Comparison of ENCODE assay signal across 8 cellular contexts in genomic region chr1:235866913-235867850, GRCh38. TPM values are rescaled to one million over a fixed set of nuclear protein-coding genes. Genes with fewer than 3 reads are reported as not detected.
DNase-seq lines count a peak whose midpoint lies in the region; ATAC-seq and TF ChIP-seq lines count a peak whose summit lies in the region.

No MANE protein-coding gene starts in this region.

- BruUV-seq in IMR-90 (replicated peaks; lab: Mats Ljungman, UMichigan): no TSS peak
- BruUV-seq in OCI-LY7 (replicated peaks; lab: Mats Ljungman, UMichigan): TSS peak; percentile 93

- H2BK20ac ChIP-seq in IMR-90 (ENCODE audit: low read depth, low read length): no peak overlapping the region

- peak overlapping the region; percentile 92 for H4K5ac ChIP-seq in IMR-90 (ENCODE audit: low read depth, low read length)

- H3K36me3 ChIP-seq in IMR-90 (ENCODE audit: control insufficient read depth, insufficient read depth, low read length) (no peaks in the 10 kb centered on the region), OCI-LY7 (ENCODE audit: insufficient read depth, low read length) (no peaks in the 10 kb centered on the region)

- H3K27me3 ChIP-seq in IMR-90 (ENCODE audit: control insufficient read depth, insufficient read depth, low read length): no peaks in the 10 kb centered on the region

- TF ChIP-seq CTCF in IMR-90 (conservative IDR thresholded peaks at IDR 0.05; ENCODE audit: low read depth, low read length): no peak
- no peak for TF ChIP-seq CTCF in OCI-LY7 (conservative IDR thresholded peaks at IDR 0.05; ENCODE audit: low read length)

- H2BK15ac ChIP-seq in IMR-90 (ENCODE audit: low read depth, low read length): peak overlapping the region; percentile 68; the same call in 1 of the 3 replicates

- H3K9ac ChIP-seq in IMR-90 (ENCODE audit: low read depth, low read length): peak overlapping the region; percentile 93

- H3K4me3 ChIP-seq in IMR-90 (ENCODE audit: insufficient read depth, low read depth, low read length) (peak overlapping the region; percentile 92), OCI-LY7 (ENCODE audit: low read depth, low read length, poor library complexity, severe bottlenecking) (peak overlapping the region; percentile 78)

- peak overlapping the region; percentile 99 for H2AFZ ChIP-seq in IMR-90 (replicated peaks; ENCODE audit: low read length, poor library complexity)
- H2AFZ ChIP-seq in OCI-LY7 (ENCODE audit: low read length): peak overlapping the region; percentile 89

- POLR2A ChIA-PET in IMR-90 (lab: Charles Lee; ENCODE audit: unreplicated experiment): interaction anchor here (1.0 kb wide), 1 partner anchor 50 kb away, joined by 3 read pairs; no protein-coding TSS in a partner anchor
- POLR2A ChIA-PET in OCI-LY7 (lab: Charles Lee): interaction anchor here (1.4 to 1.6 kb wide), 2 partner anchors 24 to 105 kb away, joined by 4 to 5 read pairs; no protein-coding TSS in a partner anchor

- H3K27ac ChIP-seq in IMR-90 (ENCODE audit: insufficient read depth, low read length) (peak overlapping the region; percentile 86), OCI-LY7 (ENCODE audit: low read depth, low read length, poor library complexity, severe bottlenecking) (peak overlapping the region; percentile 82), epithelial cell of prostate (peak overlapping the region; percentile 68)

- H4K20me1 ChIP-seq in IMR-90 (ENCODE audit: insufficient read depth, low read length) (no peaks in the 10 kb centered on the region; the same call in 1 of the 2 replicates), OCI-LY7 (ENCODE audit: insufficient read depth, low read length) (no peaks in the 10 kb centered on the region)

- H2BK120ac ChIP-seq in IMR-90 (ENCODE audit: low read depth, low read length): peak overlapping the region; percentile 66

- H3K9me3 ChIP-seq in IMR-90 (ENCODE audit: control insufficient read depth, insufficient read depth, low read length) (no peaks in the 10 kb centered on the region), OCI-LY7 (ENCODE audit: low read length) (no peaks in the 10 kb centered on the region)

- H3K18ac ChIP-seq in IMR-90 (ENCODE audit: low read depth, low read length): peak overlapping the region; percentile 75

- in situ Hi-C loops in IMR-90 (cut with MboI; ENCODE audit: low sequenced_read_pairs): no loop called here

- H2AK9ac ChIP-seq in IMR-90 (replicated peaks; ENCODE audit: low read depth, low read length, poor library complexity): peak overlapping the region; percentile 61

- no peak for TF ChIP-seq RAD21 in IMR-90 (IDR thresholded peaks at IDR 0.05; ENCODE audit: low read length)

- TF ChIP-seq POLR2A in IMR-90 (IDR thresholded peaks at IDR 0.05; ENCODE audit: low read depth, low read length): peak; percentile 48

- 0% methylated on average over 22 of the region's 56 CpGs; no CpG with 5 or more reads in 1 of the 2 experiments for WGBS in IMR-90 (ENCODE audit: extremely low coverage in 2 of 2, insufficient read length in 1 of 2), 2 experiments

- peak; percentile 62 for ATAC-seq in GM21528 (IDR thresholded peaks at IDR 0.05; ENCODE audit: low FRiP score, unreplicated experiment)
- peak; percentile 97 for ATAC-seq in IMR-90 (ENCODE audit: low read depth)

- H4K8ac ChIP-seq in IMR-90 (ENCODE audit: low read depth in 2 of 2, low read length in 2 of 2): peak overlapping the region; percentile 93 to 99

- peak overlapping the region; percentile 70 for H3K23ac ChIP-seq in IMR-90 (ENCODE audit: low read depth, low read length)

- peak; percentile 73 for DNase-seq in DMS 273 treated with DMSO at 0.1 percent for 48 hours (lab: John Stamatoyannopoulos, UW)
- peak; percentile 90 for DNase-seq in IMR-90
- DNase-seq in OCI-LY7 (ENCODE audit: low spot score): peak; percentile 96
- DNase-seq in activated T-cell treated with anti-CD3 and anti-CD28 coated beads for 4 hours: peak; percentile 97
- DNase-seq in epithelial cell of prostate (ENCODE audit: low read depth, low spot score): peak; percentile 59
- peak; percentile 96 for DNase-seq in mucosa of gallbladder (ENCODE audit: low spot score)
- peak; percentile 95 for DNase-seq in stimulated activated CD8-positive, alpha-beta memory T cell treated with anti-CD3 and anti-CD28 coated beads, Interleukin-4, amount 100 ng/mL, for 24 hours (ENCODE audit: low read depth)

- peak overlapping the region; percentile 90 for H2BK5ac ChIP-seq in IMR-90 (ENCODE audit: low read depth, low read length, poor library complexity, severe bottlenecking)

- H4K91ac ChIP-seq in IMR-90 (ENCODE audit: insufficient read depth, low read depth, low read length): peak overlapping the region; percentile 96

- H3K4me1 ChIP-seq in IMR-90 (ENCODE audit: control insufficient read depth, insufficient read depth, low read length) (peaks cover 5% of the 10 kb centered on the region; the same call in 1 of the 2 replicates), OCI-LY7 (ENCODE audit: insufficient read depth, low read length, poor library complexity, severe bottlenecking) (peaks cover 21% of the 10 kb centered on the region)

- H3K9me1 ChIP-seq in IMR-90 (ENCODE audit: insufficient read depth, low read length): peaks cover 6% of the 10 kb centered on the region; the same call in 1 of the 2 replicates

- H3K4me2 ChIP-seq in IMR-90 (ENCODE audit: low read depth, low read length) (peak overlapping the region; percentile 91), OCI-LY7 (ENCODE audit: low read length) (peak overlapping the region; percentile 91)

- H3K56ac ChIP-seq in IMR-90 (ENCODE audit: extremely low read depth, insufficient read depth, low read length): peak overlapping the region; percentile 63; the same call in 1 of the 2 replicates

- H3K14ac ChIP-seq in IMR-90 (replicated peaks; ENCODE audit: low read depth, low read length): peak overlapping the region; percentile 97

- intact Hi-C loops in IMR-90 (cut with micrococcal nuclease) (loop anchor here (1.0 to 2.0 kb wide), 2 partner anchors 104 to 198 kb away; partner anchors contain the start of gene NID1), OCI-LY7 (cut with micrococcal nuclease; ENCODE audit: unreplicated experiment) (loop anchor here (1.0 to 10.0 kb wide), 6 partner anchors 65 to 928 kb away; partner anchors contain the start of genes B3GALNT2, ERO1B and MTR)

- no peaks in the 10 kb centered on the region for H3K9me2 ChIP-seq in OCI-LY7 (ENCODE audit: insufficient read depth, low read length)

- peak overlapping the region; percentile 94 for H3K4ac ChIP-seq in IMR-90 (ENCODE audit: low read depth, low read length)

- CTCF ChIA-PET in IMR-90 (lab: Yijun Ruan, JAX) (interaction anchor here (1.1 to 2.2 kb wide), 4 partner anchors 9 to 138 kb away, joined by 3 to 27 read pairs (median 5); no protein-coding TSS in a partner anchor), OCI-LY7 (lab: Charles Lee; ENCODE audit: unreplicated experiment) (no interaction called here)

- H2AK5ac ChIP-seq in IMR-90 (ENCODE audit: low read depth, low read length): 0 out of 2 replicates have a peak overlapping the region, but pooled peaks have one; percentile 40

- dilution Hi-C loops in IMR-90 (cut with HindIII; ENCODE audit: low sequenced_read_pairs, unreplicated experiment): no loop called here

- peaks cover 11 to 29% of the 10 kb centered on the region in 2 experiments for H3K79me1 ChIP-seq in IMR-90 (ENCODE audit: low read depth in 1 of 2, low read length in 2 of 2)

- H3K79me2 ChIP-seq in OCI-LY7 (ENCODE audit: insufficient read depth, low read depth, low read length): no peaks in the 10 kb centered on the region

TF ChIP-seq in IMR-90, 13 proteins besides CTCF, POLR2A, EP300 and RAD21:
- TF ChIP-seq BHLHE40 (IDR thresholded peaks at IDR 0.05; ENCODE audit: low read depth, low read length) (peak; percentile 8; the same call in 1 of the 2 replicates), SMC3 (IDR thresholded peaks at IDR 0.05; ENCODE audit: low read depth, low read length) (no peak), USF2 (IDR thresholded peaks at IDR 0.05; ENCODE audit: low read depth, low read length) (no peak), MAZ (IDR thresholded peaks at IDR 0.05; ENCODE audit: borderline replicate concordance, low read depth, low read length) (peak; percentile 32; the same call in 1 of the 2 replicates), NFE2L2 (IDR thresholded peaks at IDR 0.05; ENCODE audit: low read depth, low read length) (no peak), CHD1 (IDR thresholded peaks at IDR 0.05; ENCODE audit: low read depth, low read length) (no peak), RFX5 (IDR thresholded peaks at IDR 0.05; ENCODE audit: low read depth, low read length) (no peak)
TF ChIP-seq in IMR-90: peak in this region for 2.

RNA-seq across cellular contexts. Expression of gene LYST, which starts 0.5 kb away (rescaled TPM):
- 7.2 and 8.3 TPM in 2 replicates for total RNA-seq in IMR-90 (2012; rRNA removed)
- polyA plus RNA-seq in IMR-90 (2012; rRNA removed): 2.2 TPM in 2 replicates
- 0.53 and 0.82 TPM in 2 replicates for polyA plus RNA-seq in IMR-90 (2012; cell fraction: cytosol; rRNA removed)
- 0.97 and 7.2 TPM in 2 replicates for polyA plus RNA-seq in IMR-90 (2012; cell fraction: nucleus; rRNA removed; ENCODE audit: low replicate concordance)
- total RNA-seq in OCI-LY7 (2014; rRNA removed; shearing (Covaris generic)): 4.0 and 10.0 TPM in 2 replicates
- 8.2 and 8.3 TPM in 2 replicates for total RNA-seq in OCI-LY7 (2022)
- 20.1 TPM for total RNA-seq in mucosa of gallbladder

Comparison
In these comparisons a context has a peak if more than half of its experiments do, and no peak if none do; other contexts are left out.
1. Peak in every context shown above with its lines: DNase-seq, ATAC-seq, H3K4me3 ChIP-seq and H3K27ac ChIP-seq.